ENCODE assay signal across 9 cellular contexts in the genomic region with DNA sequence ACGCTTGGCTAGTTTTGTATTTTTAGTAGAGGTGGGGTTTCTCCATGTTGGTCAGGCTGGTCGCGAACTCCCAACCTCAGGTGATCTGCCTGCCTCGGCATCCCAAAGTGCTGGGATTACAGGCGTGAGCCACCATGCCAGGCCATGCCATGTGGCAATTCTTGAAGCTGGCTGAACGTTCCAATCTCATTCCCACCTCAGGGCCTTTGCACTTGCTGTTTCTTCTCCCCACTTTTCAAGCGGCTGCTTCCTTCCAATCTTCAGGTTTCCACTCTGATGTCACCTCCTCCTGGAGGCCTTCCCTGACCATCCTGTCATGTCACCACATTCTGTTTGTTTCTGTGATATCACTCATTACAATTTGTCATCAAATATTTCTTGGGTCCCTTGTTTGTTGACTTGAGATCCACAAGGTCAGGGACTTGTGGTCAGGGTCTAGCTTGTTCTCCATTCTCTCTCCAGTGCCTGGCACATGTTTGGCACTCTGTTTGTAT. TPM values are rescaled to one million over a fixed set of nuclear protein-coding genes. Genes with fewer than 3 reads are reported as not detected.
A peak's percentile ranks its signal among the peaks of the same experiment; 100 is the strongest.
DNase-seq lines count a peak whose midpoint lies in the region; ATAC-seq and TF ChIP-seq lines count a peak whose summit lies in the region.
"Had no signal": no experiment of that assay in that cellular context is flagged by ENCODE, and none has a peak within 500 bp of the region (broad histone marks: within the 10 kb centered on the region; RNA-seq: fewer than 3 reads in every experiment).

No MANE protein-coding gene starts in this region.

- peak overlapping the region; percentile 80; the same call in 1 of the 2 replicates for H3K4me3 ChIP-seq in HUES48 (ENCODE audit: low read depth, low read length)
- H3K4me3 ChIP-seq in adrenal gland, result peak overlapping the region in 1 of 4 donors; percentile 68
- H3K4me3 ChIP-seq in tibial nerve, result no peak overlapping the region

- H3K9me3 Mint-ChIP-seq in CD14-positive monocyte (peaks cover 0 to 4% (median 0%) of the 10 kb centered on the region in 7 donors), nephron (no peaks in the 10 kb centered on the region)

- peaks cover 13% of the 10 kb centered on the region for H3K36me3 ChIP-seq in HUES48 (ENCODE audit: control insufficient read depth, insufficient read depth, low read length)
- no peaks in the 10 kb centered on the region for H3K36me3 ChIP-seq in adrenal gland (replicated peaks in 1 of 2)
- peaks cover 0 to 6% (median 0%) of the 10 kb centered on the region in 3 donors for H3K36me3 ChIP-seq in tibial nerve

- 88 to 92% (median 90%) methylated on average over 7 of the region's 7 CpGs for WGBS in adrenal gland, 4 donors
- WGBS in tibial nerve, 2 donors, result 92 to 96% methylated on average over 7 of the region's 7 CpGs

- H3K27ac ChIP-seq in HUES48 (ENCODE audit: low read depth, low read length), result no peak overlapping the region
- peak overlapping the region in 4 of 5 donors; percentile 88 to 97 (median 92) for H3K27ac ChIP-seq in adrenal gland
- H3K27ac ChIP-seq in tibial nerve, result peak overlapping the region in 2 of 4 donors; percentile 48 to 92

- H3K36me3 Mint-ChIP-seq in CD14-positive monocyte, result peaks cover 7 to 15% of the 10 kb centered on the region in 2 donors
- peaks cover 4% of the 10 kb centered on the region for H3K36me3 Mint-ChIP-seq in nephron (ENCODE audit: low read depth)

- DNase-seq in CD14-positive monocyte (ENCODE audit: low spot score) (no peak), adrenal gland (peak in 1 of 7 donors; percentile 56), Kasumi-1 (lab: John Stamatoyannopoulos, UW) (no peak), tibial nerve (ENCODE audit: low spot score in 2 of 2) (no peak)
- DNase-seq: activated CD4-positive, CD25-positive, alpha-beta regulatory T cell treated with anti-CD3 and anti-CD28 coated beads, Interleukin-2, amount 50 U/mL, for 72 hours had no signal

- no peak overlapping the region for H3K9ac ChIP-seq in HUES48 (ENCODE audit: low read depth, low read length)

- no peaks in the 10 kb centered on the region for H3K9me3 ChIP-seq in HUES48 (ENCODE audit: control insufficient read depth, insufficient read depth, low read length)
- H3K9me3 ChIP-seq in adrenal gland (replicated peaks in 1 of 3), result no peaks in the 10 kb centered on the region
- H3K9me3 ChIP-seq in tibial nerve, result no peaks in the 10 kb centered on the region

- H3K27me3 Mint-ChIP-seq in CD14-positive monocyte (ENCODE audit: low read depth in 3 of 3) (peaks cover 16 to 28% (median 21%) of the 10 kb centered on the region in 3 donors), nephron (ENCODE audit: low read depth) (peaks cover 36% of the 10 kb centered on the region)

- H3K4me1 Mint-ChIP-seq in CD14-positive monocyte (peaks cover 57% of the 10 kb centered on the region), nephron (peaks cover 13% of the 10 kb centered on the region)

- H3K27me3 ChIP-seq in HUES48 (ENCODE audit: control insufficient read depth, insufficient read depth, low read length) (no peaks in the 10 kb centered on the region), adrenal gland (no peaks in the 10 kb centered on the region), tibial nerve (peaks cover 0 to 31% of the 10 kb centered on the region in 2 donors)

- no peak for TF ChIP-seq POLR2A in adrenal gland (IDR thresholded peaks at IDR 0.05)
- TF ChIP-seq POLR2A in tibial nerve (IDR thresholded peaks at IDR 0.05), result no peak

- no peak for TF ChIP-seq EP300 in tibial nerve (IDR thresholded peaks at IDR 0.05)

- intact Hi-C loops in CD14-positive monocyte (cut with micrococcal nuclease) (loop anchor here (5.0 kb wide), 2 partner anchors 42 to 88 kb away; no protein-coding TSS in a partner anchor), adrenal gland (cut with DNase I) (loop anchor here (5.0 kb wide), 3 partner anchors 52 to 102 kb away; a partner anchor contains a TSS)

- peak overlapping the region; percentile 97 to 100 (median 99) for H3K27ac Mint-ChIP-seq in CD14-positive monocyte
- peak overlapping the region in 1 of 3 experiments; percentile 77 for H3K27ac Mint-ChIP-seq in nephron

- no peak for TF ChIP-seq CTCF in CD14-positive monocyte (IDR thresholded peaks at IDR 0.05)
- no peak for TF ChIP-seq CTCF in adrenal gland (IDR thresholded peaks at IDR 0.05)
- TF ChIP-seq CTCF in nephron (IDR thresholded peaks at IDR 0.05; ENCODE audit: unreplicated experiment in 3 of 3), result no peak
- no peak for TF ChIP-seq CTCF in tibial nerve (IDR thresholded peaks at IDR 0.05)

- ATAC-seq in HG03039 (IDR thresholded peaks at IDR 0.05; ENCODE audit: unreplicated experiment), result no peak
- ATAC-seq in GM21515 (IDR thresholded peaks at IDR 0.05; ENCODE audit: unreplicated experiment), result no peak

- H3K4me1 ChIP-seq in HUES48 (ENCODE audit: control insufficient read depth, insufficient read depth, low read length), result peaks cover 3% of the 10 kb centered on the region
- peaks cover 44 to 73% of the 10 kb centered on the region in 2 donors for H3K4me1 ChIP-seq in adrenal gland (replicated peaks in 1 of 2)
- H3K4me1 ChIP-seq in tibial nerve, result peaks cover 0 to 74% (median 41%) of the 10 kb centered on the region in 4 donors

- peak overlapping the region; percentile 92 to 100 for H3K4me3 Mint-ChIP-seq in CD14-positive monocyte
- peak overlapping the region; percentile 92 to 95 (median 92) for H3K4me3 Mint-ChIP-seq in nephron

RNA-seq across cellular contexts. Expression of a gene that starts 4.2 kb away (rescaled TPM):
- polyA plus RNA-seq in CD14-positive monocyte (1 to 10 TPM; 6.8 to 8.2 TPM), adrenal gland (10 to 100 TPM in 2 of 3 donors, 1 to 10 TPM in 1; 6.8 to 74.0 (median 49.3) TPM)
- total RNA-seq in adrenal gland (10 to 100 TPM; 15.7 to 37.9 (median 23.5) TPM), tibial nerve (10 to 100 TPM in 1 of 4 donors, 1 to 10 TPM in 3; 3.5 to 10.0 (median 7.5) TPM)

RNA-seq across cellular contexts. Expression of a gene that starts 5.4 kb away (rescaled TPM):
- 10 to 100 TPM in 1 of 2 donors, 1 to 10 TPM in 1; 8.7 to 11.5 TPM for polyA plus RNA-seq in CD14-positive monocyte
- 1 to 10 TPM; 2.6 to 5.5 (median 3.8) TPM for total RNA-seq in adrenal gland
- 1 to 10 TPM; 2.1 to 8.4 (median 6.0) TPM for polyA plus RNA-seq in adrenal gland
- 1 to 10 TPM; 2.3 to 5.7 (median 2.8) TPM for total RNA-seq in tibial nerve

RNA-seq across cellular contexts. Expression of a gene that starts 24.7 kb away (rescaled TPM):
- polyA plus RNA-seq in CD14-positive monocyte, result 10 to 100 TPM; 35.0 to 45.5 TPM
- total RNA-seq in adrenal gland, result 10 to 100 TPM; 31.3 to 46.8 (median 43.0) TPM
- 10 to 100 TPM; 12.1 to 57.0 (median 39.9) TPM for polyA plus RNA-seq in adrenal gland
- 10 to 100 TPM; 20.1 to 82.2 (median 33.8) TPM for total RNA-seq in tibial nerve

RNA-seq across cellular contexts. Expression of a gene that starts 33.6 kb away (rescaled TPM):
- polyA plus RNA-seq in CD14-positive monocyte (10 to 100 TPM; 37.1 to 38.3 TPM), adrenal gland (100 to 1,000 TPM in 2 of 3 donors, 10 to 100 TPM in 1; 33.8 to 479 (median 238) TPM)
- total RNA-seq in adrenal gland (10 to 100 TPM; 24.1 to 83.7 (median 58.8) TPM), tibial nerve (10 to 100 TPM; 23.2 to 33.7 (median 30.8) TPM)

RNA-seq across cellular contexts. Expression of a gene that starts 33.8 kb away (rescaled TPM):
- 100 to 1,000 TPM; 252 to 335 TPM for polyA plus RNA-seq in CD14-positive monocyte
- total RNA-seq in adrenal gland, result 1,000 to 10,000 TPM in 1 of 8 donors, 100 to 1,000 TPM in 7; 191 to 1,314 (median 380) TPM
- polyA plus RNA-seq in adrenal gland, result 100 to 1,000 TPM; 135 to 306 (median 207) TPM
- total RNA-seq in tibial nerve, result 100 to 1,000 TPM; 145 to 238 (median 189) TPM
